ENCODE assay signal across 13 cellular contexts in the genomic region with DNA sequence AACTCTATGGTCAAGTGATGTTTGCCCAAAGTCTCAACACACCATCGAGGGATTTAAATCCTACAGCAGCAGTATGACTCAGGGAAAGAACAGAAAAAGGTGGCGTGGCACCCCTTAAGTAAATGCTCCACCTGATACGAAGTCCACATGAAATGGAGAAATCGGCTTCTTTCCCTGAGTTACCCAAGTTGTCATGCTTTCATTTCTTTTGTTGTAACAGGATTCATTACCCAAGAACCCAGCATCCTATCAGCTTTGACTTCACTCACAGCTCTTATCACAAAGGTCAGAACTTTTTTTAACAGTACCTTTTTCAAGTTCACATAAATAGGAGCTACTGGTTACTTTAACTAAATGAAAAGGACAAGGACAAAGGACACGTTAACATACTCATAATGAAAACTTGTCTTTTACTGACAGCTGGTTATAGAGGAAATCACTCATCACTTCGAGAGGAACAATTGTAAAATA.
DNase-seq lines count a peak whose midpoint lies in the region; ATAC-seq, FAIRE-seq and TF ChIP-seq lines count a peak whose summit lies in the region.
"Had no signal": no experiment of that assay in that cellular context is flagged by ENCODE, and none has a peak within 500 bp of the region (broad histone marks: within the 10 kb centered on the region; RNA-seq: fewer than 3 reads in every experiment).

No MANE protein-coding gene starts in this region.

- TF ChIP-seq EP300 in GM12878 (IDR thresholded peaks at IDR 0.05; ENCODE audit: borderline replicate concordance in 1 of 2, control insufficient read depth in 1 of 2, low read depth in 2 of 2, low read length in 2 of 2) = no peak

- H3K27ac ChIP-seq in GM12878 (ENCODE audit: control insufficient read depth, insufficient read depth) (no peak overlapping the region), muscle layer of duodenum (ENCODE audit: low read length) (peak overlapping the region; percentile 53), mammary epithelial cell (ENCODE audit: insufficient read depth, low read depth, low read length) (no peak overlapping the region)

- H4K20me1 ChIP-seq in GM12878 (ENCODE audit: control insufficient read depth, insufficient read depth) = no peaks in the 10 kb centered on the region; the same call in 1 of the 2 replicates
- H4K20me1 ChIP-seq in mammary epithelial cell (ENCODE audit: insufficient read depth, low read length) = no peaks in the 10 kb centered on the region

- no peak overlapping the region for H3K9ac ChIP-seq in GM12878 (ENCODE audit: control insufficient read depth, insufficient read depth, low read length)
- no peak overlapping the region for H3K9ac ChIP-seq in mammary epithelial cell (ENCODE audit: insufficient read depth, low read length)

- H3K4me1 Mint-ChIP-seq in activated naive CD4-positive, alpha-beta T cell treated with anti-CD3 and anti-CD28 coated beads for 36 hours (ENCODE audit: low read depth) = peaks cover 83% of the 10 kb centered on the region

- RAD21 ChIA-PET in GM12878 (lab: Charles Lee; ENCODE audit: unreplicated experiment) = interaction anchor here (0.8 to 1.2 kb wide), 5 partner anchors 9 to 399 kb away, joined by 3 to 4 read pairs (median 3); partner anchors contain the start of genes CDNF, HSPA14, MSANTD7 and SUV39H2

- no peaks in the 10 kb centered on the region for H3K27me3 ChIP-seq in GM12878 (replicated peaks in 1 of 2; ENCODE audit: control insufficient read depth in 2 of 2, insufficient read depth in 2 of 2, low read length in 1 of 2)
- H3K27me3 ChIP-seq in muscle layer of duodenum (ENCODE audit: low read depth, low read length) = no peaks in the 10 kb centered on the region
- H3K27me3 ChIP-seq in mammary epithelial cell (ENCODE audit: insufficient read depth, low read length) = no peaks in the 10 kb centered on the region

- SMC1A ChIA-PET in GM12878 (lab: Charles Lee; ENCODE audit: uncharacterized antibody, unreplicated experiment) = interaction anchor here (0.6 to 1.5 kb wide), 9 partner anchors 10 to 279 kb away, joined by 3 to 5 read pairs (median 3); no protein-coding TSS in a partner anchor

- TF ChIP-seq RAD21 in GM12878 (IDR thresholded peaks at IDR 0.05; ENCODE audit: insufficient read depth, low read depth, low read length) = no peak

- no peak for DNase-seq in activated naive CD4-positive, alpha-beta T cell treated with anti-CD3 and anti-CD28 coated beads for 36 hours
- DNase-seq in activated naive CD4-positive, alpha-beta T cell treated with anti-CD3 and anti-CD28 coated beads, Interleukin-2, amount 50 U/mL, for 16 hours = no peak
- DNase-seq in GM12878 (ENCODE audit: low read depth, low spot score) (no peak), AML-193 (lab: John Stamatoyannopoulos, UW) (no peak), mammary epithelial cell (no peak), GM19240 (ENCODE audit: insufficient read length, low spot score) (no peak)
- DNase-seq: aorta, kidney, NCI-H2171 had no signal

- H3K36me3 ChIP-seq in GM12878 (ENCODE audit: control insufficient read depth in 2 of 2, insufficient read depth in 2 of 2, low read length in 1 of 2) = peaks cover 5 to 8% of the 10 kb centered on the region in 2 experiments; a peak in 3 of 4 replicates
- no peaks in the 10 kb centered on the region for H3K36me3 ChIP-seq in muscle layer of duodenum (ENCODE audit: control insufficient read depth in 1 of 2, insufficient read depth in 2 of 2, low read length in 2 of 2)
- no peaks in the 10 kb centered on the region for H3K36me3 ChIP-seq in mammary epithelial cell (ENCODE audit: insufficient read depth, low read length)

- H3K79me2 ChIP-seq in GM12878 (ENCODE audit: control insufficient read depth, insufficient read depth, low read length) (peaks cover 15% of the 10 kb centered on the region), mammary epithelial cell (ENCODE audit: insufficient read depth, low read length) (no peaks in the 10 kb centered on the region)

- dilution Hi-C loops in mammary epithelial cell (cut with HindIII; ENCODE audit: low sequenced_read_pairs) = no loop called here

- peak overlapping the region; percentile 71 for H3K27ac Mint-ChIP-seq in activated naive CD4-positive, alpha-beta T cell treated with anti-CD3 and anti-CD28 coated beads for 36 hours

- no peak for TF ChIP-seq POLR2A in GM12878 (IDR thresholded peaks at IDR 0.05; ENCODE audit: low read depth, low read length)

- TF ChIP-seq CTCF in GM12878 (IDR thresholded peaks at IDR 0.05 in 2 of 3, conservative IDR thresholded peaks at IDR 0.05 in 1 of 3; ENCODE audit: control insufficient read depth in 2 of 3, extremely low read depth in 1 of 3, insufficient read depth in 1 of 3, low read depth in 3 of 3, low read length in 3 of 3) (no peak), mammary epithelial cell (conservative IDR thresholded peaks at IDR 0.05 in 1 of 2, IDR thresholded peaks at IDR 0.05 in 1 of 2; ENCODE audit: extremely low read depth in 1 of 2, insufficient read depth in 1 of 2, low read depth in 1 of 2, low read length in 2 of 2) (no peak)

- H3K4me3 Mint-ChIP-seq in activated naive CD4-positive, alpha-beta T cell treated with anti-CD3 and anti-CD28 coated beads for 36 hours = no peak overlapping the region

- peaks cover 18% of the 10 kb centered on the region for H3K4me1 ChIP-seq in GM12878 (ENCODE audit: control insufficient read depth, insufficient read depth, low read length)
- peaks cover 14 to 18% of the 10 kb centered on the region in 2 donors for H3K4me1 ChIP-seq in muscle layer of duodenum (ENCODE audit: control insufficient read depth in 1 of 2, insufficient read depth in 2 of 2, low read length in 2 of 2)
- H3K4me1 ChIP-seq in mammary epithelial cell (ENCODE audit: insufficient read depth, low read length) = peaks cover 13% of the 10 kb centered on the region

- CTCF ChIA-PET in activated naive CD4-positive, alpha-beta T cell treated with anti-CD3 and anti-CD28 coated beads for 36 hours (lab: Charles Lee) = interaction anchor here (1.1 to 1.6 kb wide), 2 partner anchors 10 to 12 kb away, joined by 3 to 4 read pairs; no protein-coding TSS in a partner anchor
- CTCF ChIA-PET in GM12878 (lab: Yijun Ruan, JAX) (interaction anchor here (1.0 to 2.6 kb wide), 5 partner anchors 13 to 97 kb away, joined by 3 to 8 read pairs (median 3); no protein-coding TSS in a partner anchor), mammary epithelial cell (lab: Charles Lee; ENCODE audit: low non-redundant PET) (no interaction called here)

- ATAC-seq in GM12878 (no peak), GM19395 (IDR thresholded peaks at IDR 0.05; ENCODE audit: unreplicated experiment) (no peak)

- no peaks in the 10 kb centered on the region for H3K9me3 ChIP-seq in GM12878 (replicated peaks; ENCODE audit: control insufficient read depth, insufficient read depth, low read length)
- H3K9me3 ChIP-seq in muscle layer of duodenum (ENCODE audit: control insufficient read depth in 1 of 2, low read length in 2 of 2) = no peaks in the 10 kb centered on the region
- no peaks in the 10 kb centered on the region for H3K9me3 ChIP-seq in mammary epithelial cell (replicated peaks; ENCODE audit: insufficient read depth, low read length)

- BruUV-seq in GM12878 (replicated peaks; lab: Mats Ljungman, UMichigan) (no TSS peak), mammary epithelial cell (replicated peaks; lab: Mats Ljungman, UMichigan) (no TSS peak)

- in situ Hi-C loops in GM12878 (cut with MboI) = no loop called here
- in situ Hi-C loops in mammary epithelial cell (cut with MboI; ENCODE audit: low sequenced_read_pairs in 2 of 2) = no loop called here

- WGBS in GM12878 (ENCODE audit: insufficient coverage, insufficient replicate concordance, low lambda C conversion rate, missing lambda C conversion rate) = 66% methylated on average over 6 of the region's 6 CpGs
- 96% methylated on average over 6 of the region's 6 CpGs for WGBS in mammary epithelial cell (ENCODE audit: low coverage, missing lambda C conversion rate)

- no peaks in the 10 kb centered on the region for H3K27me3 Mint-ChIP-seq in activated naive CD4-positive, alpha-beta T cell treated with anti-CD3 and anti-CD28 coated beads for 36 hours (ENCODE audit: low read depth)

- no peak overlapping the region for H3K4me2 ChIP-seq in GM12878 (ENCODE audit: control insufficient read depth, insufficient read depth)
- no peak overlapping the region for H3K4me2 ChIP-seq in mammary epithelial cell (ENCODE audit: insufficient read depth, low read depth, low read length)

- intact Hi-C loops in activated naive CD4-positive, alpha-beta T cell treated with anti-CD3 and anti-CD28 coated beads for 36 hours (cut with micrococcal nuclease) = loop anchor here (2.0 to 5.0 kb wide), 2 partner anchors 37 to 44 kb away; no protein-coding TSS in a partner anchor
- intact Hi-C loops in GM12878 (cut with micrococcal nuclease; ENCODE audit: unreplicated experiment) = no loop called here
- intact Hi-C loops in mammary epithelial cell (cut with micrococcal nuclease) = no loop called here

- POLR2A ChIA-PET in GM12878 (lab: Charles Lee) = interaction anchor here (0.5 to 1.2 kb wide), 2 partner anchors 10 to 24 kb away, joined by 3 to 6 read pairs; no protein-coding TSS in a partner anchor

- H2AFZ ChIP-seq in GM12878 (ENCODE audit: control insufficient read depth, low read depth, low read length) (no peak overlapping the region), mammary epithelial cell (ENCODE audit: low read depth, low read length) (no peak overlapping the region)

- no peak overlapping the region for H3K4me3 ChIP-seq in GM12878
- no peak overlapping the region for H3K4me3 ChIP-seq in muscle layer of duodenum (ENCODE audit: low read depth in 1 of 2, low read length in 2 of 2)
- no peak overlapping the region for H3K4me3 ChIP-seq in mammary epithelial cell (replicated peaks in 1 of 3; ENCODE audit: insufficient read depth in 1 of 3, low read depth in 2 of 3, low read length in 3 of 3)

- peaks cover 34% of the 10 kb centered on the region for H3K36me3 Mint-ChIP-seq in activated naive CD4-positive, alpha-beta T cell treated with anti-CD3 and anti-CD28 coated beads for 36 hours (ENCODE audit: low read depth)

- FAIRE-seq in GM12878 (lab: Jason Lieb, UNC) = peak; percentile 75
- FAIRE-seq: frontal cortex, H1, kidney had no signal

- no peaks in the 10 kb centered on the region for H3K9me3 Mint-ChIP-seq in activated naive CD4-positive, alpha-beta T cell treated with anti-CD3 and anti-CD28 coated beads for 36 hours

TF ChIP-seq in GM12878, 131 proteins besides CTCF, POLR2A, EP300 and RAD21:
- TF ChIP-seq PKNOX1 (IDR thresholded peaks at IDR 0.05) (peak; percentile 36; the same call in 1 of the 2 replicates), JUNB (IDR thresholded peaks at IDR 0.05) (peak; percentile 64), RELA (IDR thresholded peaks at IDR 0.05; ENCODE audit: borderline replicate concordance, partially characterized antibody) (no peak)
